Comparison of ENCODE assay signal across 16 cellular contexts in genomic region chr12:120197542-120197887, GRCh38. TPM values are rescaled to one million over a fixed set of nuclear protein-coding genes. Genes with fewer than 3 reads are reported as not detected.
DNase-seq lines count a peak whose midpoint lies in the region; ATAC-seq and TF ChIP-seq lines count a peak whose summit lies in the region.
"Had no signal": no experiment of that assay in that cellular context is flagged by ENCODE, and none has a peak within 500 bp of the region (broad histone marks: within the 10 kb centered on the region; RNA-seq: fewer than 3 reads in every experiment).

No MANE protein-coding gene starts in this region.

- H3K36me3 ChIP-seq in Karpas-422 (ENCODE audit: insufficient read depth, low read length) (peaks cover 41% of the 10 kb centered on the region), gastrocnemius medialis (peaks cover 0 to 35% of the 10 kb centered on the region in 2 donors)

- H3K27ac ChIP-seq in Karpas-422 (ENCODE audit: low read length) (no peak overlapping the region), gastrocnemius medialis (peak overlapping the region in 3 of 4 donors; percentile 93 to 97 (median 94))
- H3K27ac ChIP-seq: lower lobe of right lung, WERI-Rb-1 had no signal

- peaks cover 56% of the 10 kb centered on the region for H3K4me1 Mint-ChIP-seq in activated T-cell treated with anti-CD3 and anti-CD28 coated beads, Interleukin-2, amount 50 U/mL, for 24 hours (ENCODE audit: low read depth)
- H3K4me1 Mint-ChIP-seq in activated T-helper 2 cell treated with anti-CD3 and anti-CD28 coated beads, Interferon-gamma antibody, Interleukin-2, Interleukin-4, amounts not matched to agents 10 μg/mL and 5 μg/mL and 100 μg/mL, durations not matched to agents 14 hours and 24 hours and 36 hours (ENCODE audit: low read depth), result peaks cover 34% of the 10 kb centered on the region
- peaks cover 38% of the 10 kb centered on the region for H3K4me1 Mint-ChIP-seq in CD14-positive monocyte

- H3K4me3 ChIP-seq in Karpas-422 (ENCODE audit: low read length), result no peak overlapping the region; the same call in 1 of the 2 replicates
- H3K4me3 ChIP-seq in gastrocnemius medialis, result no peak overlapping the region
- H3K4me3 ChIP-seq: lower lobe of right lung had no signal

- peak overlapping the region; percentile 98 for H3K4me3 Mint-ChIP-seq in activated T-cell treated with anti-CD3 and anti-CD28 coated beads, Interleukin-2, amount 50 U/mL, for 24 hours
- peak overlapping the region; percentile 55 for H3K4me3 Mint-ChIP-seq in activated T-helper 2 cell treated with anti-CD3 and anti-CD28 coated beads, Interferon-gamma antibody, Interleukin-2, Interleukin-4, amounts not matched to agents 10 μg/mL and 5 μg/mL and 100 μg/mL, durations not matched to agents 14 hours and 24 hours and 36 hours (ENCODE audit: low read depth)
- H3K4me3 Mint-ChIP-seq in CD14-positive monocyte, result no peak overlapping the region

- no peak overlapping the region for H3K9ac ChIP-seq in Karpas-422 (ENCODE audit: low read length)

- intact Hi-C loops in activated T-helper 2 cell treated with anti-CD3 and anti-CD28 coated beads, Interferon-gamma antibody, Interleukin-2, Interleukin-4, amounts not matched to agents 10 μg/mL and 5 μg/mL and 100 μg/mL, durations not matched to agents 14 hours and 24 hours and 36 hours (cut with micrococcal nuclease), result loop anchor here (2.0 to 10.0 kb wide), 2 partner anchors 213 to 241 kb away; partner anchors contain the start of genes BICDL1 and COX6A1
- intact Hi-C loops in gastrocnemius medialis (cut with DNase I; ENCODE audit: low total_unique reads) (no loop called here), CD14-positive monocyte (cut with micrococcal nuclease) (no loop called here)

- H3K79me2 ChIP-seq in Karpas-422 (ENCODE audit: low read length), result peaks cover 57% of the 10 kb centered on the region

- H3K9me3 Mint-ChIP-seq in activated T-cell treated with anti-CD3 and anti-CD28 coated beads, Interleukin-2, amount 50 U/mL, for 24 hours, result no peaks in the 10 kb centered on the region
- H3K9me3 Mint-ChIP-seq in activated T-helper 2 cell treated with anti-CD3 and anti-CD28 coated beads, Interferon-gamma antibody, Interleukin-2, Interleukin-4, amounts not matched to agents 10 μg/mL and 5 μg/mL and 100 μg/mL, durations not matched to agents 14 hours and 24 hours and 36 hours, result no peaks in the 10 kb centered on the region
- H3K9me3 Mint-ChIP-seq in CD14-positive monocyte, result no peaks in the 10 kb centered on the region
- H3K9me3 Mint-ChIP-seq: central memory CD8-positive, alpha-beta T cell had no signal

- no peaks in the 10 kb centered on the region for H3K9me2 ChIP-seq in Karpas-422 (replicated peaks; ENCODE audit: insufficient read depth, low read length)

- peaks cover 76% of the 10 kb centered on the region for H3K36me3 Mint-ChIP-seq in activated T-cell treated with anti-CD3 and anti-CD28 coated beads, Interleukin-2, amount 50 U/mL, for 24 hours (ENCODE audit: low read depth)
- H3K36me3 Mint-ChIP-seq in activated T-helper 2 cell treated with anti-CD3 and anti-CD28 coated beads, Interferon-gamma antibody, Interleukin-2, Interleukin-4, amounts not matched to agents 10 μg/mL and 5 μg/mL and 100 μg/mL, durations not matched to agents 14 hours and 24 hours and 36 hours (ENCODE audit: low read depth), result peaks cover 66% of the 10 kb centered on the region
- H3K36me3 Mint-ChIP-seq in CD14-positive monocyte, result peaks cover 27 to 30% of the 10 kb centered on the region in 2 donors

- peaks cover 36% of the 10 kb centered on the region for H4K20me1 ChIP-seq in Karpas-422 (ENCODE audit: insufficient read depth, low read depth, low read length)

- peak overlapping the region; percentile 99 for H3K27ac Mint-ChIP-seq in activated T-cell treated with anti-CD3 and anti-CD28 coated beads, Interleukin-2, amount 50 U/mL, for 24 hours
- no peak overlapping the region for H3K27ac Mint-ChIP-seq in activated T-helper 2 cell treated with anti-CD3 and anti-CD28 coated beads, Interferon-gamma antibody, Interleukin-2, Interleukin-4, amounts not matched to agents 10 μg/mL and 5 μg/mL and 100 μg/mL, durations not matched to agents 14 hours and 24 hours and 36 hours
- H3K27ac Mint-ChIP-seq in CD14-positive monocyte, result no peak overlapping the region

- TF ChIP-seq CTCF in gastrocnemius medialis (IDR thresholded peaks at IDR 0.05 in 4 of 5, conservative IDR thresholded peaks at IDR 0.05 in 1 of 5) (no peak), CD14-positive monocyte (IDR thresholded peaks at IDR 0.05) (no peak)

- DNase-seq in activated T-cell treated with anti-CD3 and anti-CD28 coated beads, Interleukin-2, amount 50 U/mL, for 24 hours, result no peak
- no peak for DNase-seq in activated T-cell treated with anti-CD3 and anti-CD28 coated beads, Interleukin-2, amount 50 U/mL, for 48 hours
- no peak for DNase-seq in Karpas-422
- no peak for DNase-seq in activated T-helper 2 cell treated with anti-CD3 and anti-CD28 coated beads, Interferon-gamma antibody, Interleukin-2, Interleukin-4, amounts not matched to agents 10 μg/mL and 5 μg/mL and 100 μg/mL, durations not matched to agents 14 hours and 24 hours and 36 hours (ENCODE audit: low spot score)
- no peak for DNase-seq in gastrocnemius medialis
- no peak for DNase-seq in CD14-positive monocyte (ENCODE audit: low spot score)
- DNase-seq: activated effector memory CD4-positive, alpha-beta T cell treated with anti-CD3 and anti-CD28 coated beads, Interleukin-2, amount 50 U/mL, for 16 hours; EL; lower lobe of right lung; NCI-H446 treated with DMSO at 0.1 percent for 48 hours; SHP77 treated with DMSO at 0.1 percent for 48 hours; stimulated activated CD4-positive, alpha-beta T cell treated with anti-CD3 and anti-CD28 coated beads, Interleukin-12 subunit alpha, Interleukin-12 subunit beta, amount 100 ng/mL, for 4 hours; WERI-Rb-1 had no signal

- in situ Hi-C loops in gastrocnemius medialis (cut with MboI; ENCODE audit: low sequenced_read_pairs in 4 of 4), result no loop called here

- H3K27me3 Mint-ChIP-seq in activated T-cell treated with anti-CD3 and anti-CD28 coated beads, Interleukin-2, amount 50 U/mL, for 24 hours, result no peaks in the 10 kb centered on the region
- no peaks in the 10 kb centered on the region for H3K27me3 Mint-ChIP-seq in activated T-helper 2 cell treated with anti-CD3 and anti-CD28 coated beads, Interferon-gamma antibody, Interleukin-2, Interleukin-4, amounts not matched to agents 10 μg/mL and 5 μg/mL and 100 μg/mL, durations not matched to agents 14 hours and 24 hours and 36 hours (ENCODE audit: low read depth)
- peaks cover 0 to 2% (median 0%) of the 10 kb centered on the region in 3 donors for H3K27me3 Mint-ChIP-seq in CD14-positive monocyte (ENCODE audit: low read depth in 3 of 3)
- H3K27me3 Mint-ChIP-seq: central memory CD8-positive, alpha-beta T cell had no signal

- ATAC-seq in gastrocnemius medialis (no peak), GM21423 (IDR thresholded peaks at IDR 0.05; ENCODE audit: unreplicated experiment) (no peak), HG03095 (IDR thresholded peaks at IDR 0.05; ENCODE audit: unreplicated experiment) (no peak)
- ATAC-seq: lower lobe of right lung had no signal

- H3K9me3 ChIP-seq in Karpas-422 (ENCODE audit: low read length) (no peaks in the 10 kb centered on the region), gastrocnemius medialis (no peaks in the 10 kb centered on the region)
- H3K9me3 ChIP-seq: lower lobe of right lung had no signal

- H3K4me1 ChIP-seq in Karpas-422 (ENCODE audit: low read length) (peaks cover 61% of the 10 kb centered on the region), gastrocnemius medialis (peaks cover 38 to 40% of the 10 kb centered on the region in 2 donors)

- H2AFZ ChIP-seq in Karpas-422 (ENCODE audit: low read length), result no peak overlapping the region

- no peak for TF ChIP-seq POLR2A in gastrocnemius medialis (IDR thresholded peaks at IDR 0.05)

- H3K27me3 ChIP-seq in Karpas-422 (ENCODE audit: low read length) (no peaks in the 10 kb centered on the region), gastrocnemius medialis (no peaks in the 10 kb centered on the region)

- H3K4me2 ChIP-seq in Karpas-422 (ENCODE audit: low read depth, low read length, poor library complexity, severe bottlenecking), result peak overlapping the region; percentile 87

RNA-seq across cellular contexts. Expression of gene GCN1, which starts 3.0 kb away (rescaled TPM):
- 53.6 and 75.2 TPM in 2 replicates for total RNA-seq in Karpas-422 (2014; rRNA removed; shearing (Covaris generic); ENCODE audit: low replicate concordance)
- total RNA-seq in activated T-helper 2 cell treated with anti-CD3 and anti-CD28 coated beads, Interferon-gamma antibody, Interleukin-2, Interleukin-4, amounts not matched to agents 10 μg/mL and 5 μg/mL and 100 μg/mL, durations not matched to agents 14 hours and 24 hours and 36 hours, result 165 and 176 TPM in 2 replicates
- 10 to 100 TPM; 58.2 to 99.7 (median 87.4) TPM for total RNA-seq in gastrocnemius medialis
- polyA plus RNA-seq in CD14-positive monocyte, result 1 to 10 TPM; 5.0 to 8.3 TPM

RNA-seq across cellular contexts. Expression of gene RPLP0, which starts 3.4 kb away (rescaled TPM):
- 4,777 and 6,150 TPM in 2 replicates for total RNA-seq in Karpas-422 (2014; rRNA removed; shearing (Covaris generic); ENCODE audit: low replicate concordance)
- 2,950 and 3,019 TPM in 2 replicates for total RNA-seq in activated T-helper 2 cell treated with anti-CD3 and anti-CD28 coated beads, Interferon-gamma antibody, Interleukin-2, Interleukin-4, amounts not matched to agents 10 μg/mL and 5 μg/mL and 100 μg/mL, durations not matched to agents 14 hours and 24 hours and 36 hours
- total RNA-seq in gastrocnemius medialis, result 1,000 to 10,000 TPM; 2,008 to 3,982 (median 3,189) TPM
- 100 to 1,000 TPM; 650 to 651 TPM for polyA plus RNA-seq in CD14-positive monocyte

Comparison
In these comparisons a context has a peak if more than half of its experiments do, and no peak if none do; other contexts are left out.
1. H3K4me3 Mint-ChIP-seq: peak in activated T-cell treated with anti-CD3 and anti-CD28 coated beads, Interleukin-2, amount 50 U/mL, for 24 hours (single experiment) and activated T-helper 2 cell treated with anti-CD3 and anti-CD28 coated beads, Interferon-gamma antibody, Interleukin-2, Interleukin-4, amounts not matched to agents 10 μg/mL and 5 μg/mL and 100 μg/mL, durations not matched to agents 14 hours and 24 hours and 36 hours (single experiment); none in CD14-positive monocyte (0 of 2).